ENCODE assay signal across 8 cellular contexts in genomic region chr1:154669464-154670282, GRCh38.
DNase-seq lines count a peak whose midpoint lies in the region; ATAC-seq and TF ChIP-seq lines count a peak whose summit lies in the region.

No MANE protein-coding gene starts in this region.

- H4K20me1 ChIP-seq in neural progenitor cell (ENCODE audit: low read depth): no peaks in the 10 kb centered on the region

- H3K27ac ChIP-seq in Panc1 (ENCODE audit: low read length) (no peak overlapping the region), neural progenitor cell (no peak overlapping the region), stomach (no peak overlapping the region)

- in situ Hi-C loops in Panc1 (cut with HindIII; ENCODE audit: low pct_unique_long_range_greater_than_20kb, low sequenced_read_pairs): no loop called here

- CTCF ChIA-PET in Panc1 (lab: Charles Lee): interaction anchor here (0.5 to 1.7 kb wide), 9 partner anchors 110 to 457 kb away, joined by 3 to 14 read pairs (median 4); partner anchors contain the start of gene KCNN3

- POLR2A ChIA-PET in Panc1 (lab: Charles Lee): interaction anchor here (0.6 kb wide), 1 partner anchor 82 kb away, joined by 3 read pairs; no protein-coding TSS in a partner anchor

- H3K27ac Mint-ChIP-seq in activated T-cell treated with anti-CD3 and anti-CD28 coated beads, Interleukin-2, amount 50 U/mL, for 72 hours: no peak overlapping the region
- H3K27ac Mint-ChIP-seq in neural progenitor cell: peak overlapping the region; percentile 60

- BruUV-seq in Panc1 (replicated peaks; lab: Mats Ljungman, UMichigan): no TSS peak

- intact Hi-C loops in Panc1 (cut with micrococcal nuclease; ENCODE audit: unreplicated experiment) (loop anchor here (1.0 to 5.0 kb wide), 2 partner anchors 78 to 209 kb away; no protein-coding TSS in a partner anchor), stomach (cut with DNase I; ENCODE audit: low total_unique reads) (loop anchor here (5.0 kb wide), 1 partner anchor 208 kb away; no protein-coding TSS in a partner anchor)

- no peaks in the 10 kb centered on the region for H3K9me3 ChIP-seq in Panc1 (ENCODE audit: control insufficient read depth, insufficient read depth, low read depth, low read length)
- H3K9me3 ChIP-seq in neural progenitor cell (ENCODE audit: low read depth): no peaks in the 10 kb centered on the region
- no peaks in the 10 kb centered on the region for H3K9me3 ChIP-seq in stomach

- no peak for TF ChIP-seq POLR2A in stomach (IDR thresholded peaks at IDR 0.05)

- no peak overlapping the region for H3K4me3 Mint-ChIP-seq in activated T-cell treated with anti-CD3 and anti-CD28 coated beads, Interleukin-2, amount 50 U/mL, for 72 hours
- H3K4me3 Mint-ChIP-seq in neural progenitor cell: peak overlapping the region; percentile 43

- no peak for TF ChIP-seq EP300 in stomach (IDR thresholded peaks at IDR 0.05)

- no peaks in the 10 kb centered on the region for H3K27me3 Mint-ChIP-seq in activated T-cell treated with anti-CD3 and anti-CD28 coated beads, Interleukin-2, amount 50 U/mL, for 72 hours (ENCODE audit: low read depth)
- H3K27me3 Mint-ChIP-seq in neural progenitor cell (ENCODE audit: insufficient read depth, low read depth): peaks cover 2% of the 10 kb centered on the region

- no peaks in the 10 kb centered on the region for H3K9me3 Mint-ChIP-seq in activated T-cell treated with anti-CD3 and anti-CD28 coated beads, Interleukin-2, amount 50 U/mL, for 72 hours
- peaks cover 4% of the 10 kb centered on the region for H3K9me3 Mint-ChIP-seq in neural progenitor cell

- DNase-seq in LHCN-M2 (ENCODE audit: low read depth) (peak; percentile 62), Panc1 (ENCODE audit: low read depth, low spot score) (peak; percentile 75), fibroblast of pulmonary artery (ENCODE audit: low read depth) (peak; percentile 86), neural progenitor cell (ENCODE audit: low spot score) (peak; percentile 87), stomach (peak; percentile 71)
- peak; percentile 76 to 80 for DNase-seq in activated T-cell treated with anti-CD3 and anti-CD28 coated beads, Interleukin-2, amount 50 U/mL, for 72 hours

- WGBS in stomach, 5 donors: 47 to 60% (median 56%) methylated on average over 9 of the region's 9 CpGs

- H3K27me3 ChIP-seq in Panc1 (ENCODE audit: control insufficient read depth, insufficient read depth, low read length) (no peaks in the 10 kb centered on the region), neural progenitor cell (no peaks in the 10 kb centered on the region), stomach (no peaks in the 10 kb centered on the region)

- peak; percentile 100 for ATAC-seq in Panc1
- peak; percentile 100 for ATAC-seq in activated T-cell treated with anti-CD3 and anti-CD28 coated beads, Interleukin-2, amount 50 U/mL, for 72 hours (replicated peaks in 1 of 2)
- ATAC-seq in HG02610 (IDR thresholded peaks at IDR 0.05; ENCODE audit: unreplicated experiment): no peak

- no peak overlapping the region for H3K9ac ChIP-seq in neural progenitor cell

- H3K79me2 ChIP-seq in neural progenitor cell (ENCODE audit: low read depth): no peaks in the 10 kb centered on the region

- no peaks in the 10 kb centered on the region for H3K36me3 Mint-ChIP-seq in activated T-cell treated with anti-CD3 and anti-CD28 coated beads, Interleukin-2, amount 50 U/mL, for 72 hours (ENCODE audit: insufficient read depth in 2 of 2)
- no peaks in the 10 kb centered on the region for H3K36me3 Mint-ChIP-seq in neural progenitor cell

- H3K4me1 ChIP-seq in Panc1 (ENCODE audit: control insufficient read depth, insufficient read depth, low read length) (no peaks in the 10 kb centered on the region), neural progenitor cell (no peaks in the 10 kb centered on the region), stomach (no peaks in the 10 kb centered on the region)

- H3K36me3 ChIP-seq in Panc1 (ENCODE audit: control insufficient read depth, insufficient read depth, low read length) (no peaks in the 10 kb centered on the region), neural progenitor cell (no peaks in the 10 kb centered on the region), stomach (no peaks in the 10 kb centered on the region)

- H3K4me3 ChIP-seq in Panc1 (ENCODE audit: low read depth in 2 of 2, low read length in 2 of 2) (no peak overlapping the region), fibroblast of pulmonary artery (replicated peaks; ENCODE audit: low read depth, low read length) (no peak overlapping the region), neural progenitor cell (no peak overlapping the region), stomach (no peak overlapping the region)

- TF ChIP-seq CTCF in GM12872 (IDR thresholded peaks at IDR 0.05; ENCODE audit: insufficient read depth, low read depth, low read length) (peak; percentile 90), Panc1 (IDR thresholded peaks at IDR 0.05) (peak; percentile 91), fibroblast of pulmonary artery (IDR thresholded peaks at IDR 0.05; ENCODE audit: low read length, missing control alignments) (peak; percentile 90), neural progenitor cell (IDR thresholded peaks at IDR 0.05) (peak; percentile 86), stomach (IDR thresholded peaks at IDR 0.05) (peak in 5 of 7 experiments; percentile 47 to 72 (median 64))

- peaks cover 12% of the 10 kb centered on the region for H3K4me1 Mint-ChIP-seq in activated T-cell treated with anti-CD3 and anti-CD28 coated beads, Interleukin-2, amount 50 U/mL, for 72 hours (ENCODE audit: low read depth)
- peaks cover 10% of the 10 kb centered on the region for H3K4me1 Mint-ChIP-seq in neural progenitor cell

- no peak overlapping the region for H2AFZ ChIP-seq in neural progenitor cell (replicated peaks)

- H3F3A ChIP-seq in neural progenitor cell (ENCODE audit: low read depth): no peaks in the 10 kb centered on the region

- H3K4me2 ChIP-seq in neural progenitor cell: no peak overlapping the region
